Comparison of ENCODE assay signal across 15 cellular contexts in the genomic region with DNA sequence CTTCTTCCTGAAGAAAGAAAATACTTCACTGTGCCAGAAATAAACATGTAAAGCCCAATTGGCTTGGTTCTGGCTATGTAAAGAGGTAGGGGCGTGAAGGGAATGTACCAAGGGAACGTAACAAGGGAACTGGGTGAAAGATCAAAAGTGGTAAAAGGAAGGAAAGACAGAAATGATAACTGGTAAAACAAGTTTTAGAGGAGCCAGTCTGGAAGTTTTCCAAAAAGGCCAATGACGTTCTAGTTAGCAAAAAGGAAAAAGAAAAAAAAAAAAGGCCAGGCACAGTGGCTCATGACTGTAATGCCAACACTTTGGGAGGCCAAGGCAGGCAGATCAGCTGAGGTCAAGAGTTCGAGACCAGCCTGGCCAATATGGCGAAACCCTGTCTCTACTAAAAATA. TPM values are rescaled to one million over a fixed set of nuclear protein-coding genes. Genes with fewer than 3 reads are reported as not detected.
DNase-seq lines count a peak whose midpoint lies in the region; ATAC-seq and TF ChIP-seq lines count a peak whose summit lies in the region.
"Had no signal": no experiment of that assay in that cellular context is flagged by ENCODE, and none has a peak within 500 bp of the region (broad histone marks: within the 10 kb centered on the region; RNA-seq: fewer than 3 reads in every experiment).

No MANE protein-coding gene starts in this region.

- H3K9me3 ChIP-seq in BLaER1 (peaks cover 39% of the 10 kb centered on the region), colonic mucosa (no peaks in the 10 kb centered on the region), mesenchymal stem cell (ENCODE audit: control insufficient read depth, low read length) (no peaks in the 10 kb centered on the region)
- H3K9me3 ChIP-seq in naive thymus-derived CD4-positive, alpha-beta T cell (ENCODE audit: control insufficient read depth in 2 of 3, low read length in 3 of 3), result peaks cover 0 to 13% (median 0%) of the 10 kb centered on the region in 3 experiments
- H3K9me3 ChIP-seq: adrenal gland had no signal

- peaks cover 6 to 29% (median 18%) of the 10 kb centered on the region in 7 donors for H3K4me1 Mint-ChIP-seq in naive thymus-derived CD4-positive, alpha-beta T cell

- no peak overlapping the region for H2AFZ ChIP-seq in mesenchymal stem cell (ENCODE audit: low read depth, low read length)

- H2BK5ac ChIP-seq in mesenchymal stem cell (ENCODE audit: low read depth, low read length, poor library complexity, severe bottlenecking), result no peak overlapping the region

- H4K8ac ChIP-seq in mesenchymal stem cell (ENCODE audit: low read length), result no peak overlapping the region

- no peak overlapping the region for H3K4me3 Mint-ChIP-seq in naive thymus-derived CD4-positive, alpha-beta T cell
- H3K4me3 Mint-ChIP-seq: stimulated activated naive B cell treated with anti-CD40 and anti-IgM and Interleukin-4, amounts not matched to agents 10 μg/mL and 1 μg/mL and 100 μg/mL, for 72 hours had no signal

- no peak overlapping the region for H3K23ac ChIP-seq in mesenchymal stem cell (ENCODE audit: low read length in 2 of 2)

- H3K9ac ChIP-seq in BLaER1 (peak overlapping the region; percentile 30; the same call in 1 of the 2 replicates), colonic mucosa (ENCODE audit: low read depth in 2 of 2, low read length in 2 of 2) (no peak overlapping the region), mesenchymal stem cell (ENCODE audit: low read length) (peak overlapping the region; percentile 13)

- H3K18ac ChIP-seq in mesenchymal stem cell (ENCODE audit: low read depth in 1 of 2, low read length in 2 of 2), result no peak overlapping the region

- H3K14ac ChIP-seq in mesenchymal stem cell (ENCODE audit: low read length in 2 of 2), result no peak overlapping the region

- H2AK5ac ChIP-seq in mesenchymal stem cell (ENCODE audit: low read length, severe bottlenecking), result no peak overlapping the region

- H3K4me2 ChIP-seq in BLaER1 (peak overlapping the region; percentile 68), mesenchymal stem cell (ENCODE audit: low read length, poor library complexity, severe bottlenecking) (no peak overlapping the region)

- no peak overlapping the region for H2BK15ac ChIP-seq in mesenchymal stem cell (ENCODE audit: low read depth, poor library complexity, severe bottlenecking)

- peaks cover 2% of the 10 kb centered on the region for H3K79me1 ChIP-seq in mesenchymal stem cell (replicated peaks; ENCODE audit: low read length, poor library complexity, severe bottlenecking)

- 92% methylated on average over 5 of the region's 5 CpGs for WGBS in mesenchymal stem cell

- no peaks in the 10 kb centered on the region for H3K27me3 ChIP-seq in BLaER1
- H3K27me3 ChIP-seq in colonic mucosa, result no peaks in the 10 kb centered on the region
- no peaks in the 10 kb centered on the region for H3K27me3 ChIP-seq in mesenchymal stem cell (ENCODE audit: control insufficient read depth in 1 of 2, insufficient read depth in 1 of 2, low read length in 2 of 2)
- no peaks in the 10 kb centered on the region for H3K27me3 ChIP-seq in naive thymus-derived CD4-positive, alpha-beta T cell (ENCODE audit: control insufficient read depth in 2 of 2, insufficient read depth in 2 of 2, low read length in 2 of 2)
- H3K27me3 ChIP-seq: adrenal gland had no signal

- peak; percentile 91 for DNase-seq in HT-29 (ENCODE audit: low spot score)
- peak; percentile 26 for DNase-seq in colonic mucosa
- no peak for DNase-seq in mesenchymal stem cell
- DNase-seq in NCI-H2081 treated with DMSO at 0.1 percent for 48 hours (lab: John Stamatoyannopoulos, UW), result no peak
- DNase-seq in naive thymus-derived CD4-positive, alpha-beta T cell, result no peak
- DNase-seq: activated CD4-positive, alpha-beta T cell treated with anti-CD3 and anti-CD28 coated beads for 1 hour; activated T-cell treated with anti-CD3 and anti-CD28 coated beads, Interleukin-2, amount 50 U/mL, for 1 hour; adrenal gland; head of caudate nucleus; NCI-H1694 treated with DMSO at 0.1 percent for 48 hours; stimulated activated CD4-positive, alpha-beta T cell treated with anti-CD3 and anti-CD28 coated beads, Interleukin-1b, Interleukin-23, amount 100 ng/mL, for 48 hours; stimulated activated naive B cell treated with anti-CD40 and anti-IgM and Interleukin-4, amounts not matched to agents 10 μg/mL and 1 μg/mL and 100 μg/mL, for 72 hours had no signal

- H3K4me3 ChIP-seq in BLaER1, result no peak overlapping the region
- H3K4me3 ChIP-seq in colonic mucosa, result no peak overlapping the region
- H3K4me3 ChIP-seq in mesenchymal stem cell (ENCODE audit: insufficient read depth in 1 of 2, low read depth in 1 of 2, low read length in 2 of 2), result no peak overlapping the region
- no peak overlapping the region for H3K4me3 ChIP-seq in naive thymus-derived CD4-positive, alpha-beta T cell (ENCODE audit: low read length)
- H3K4me3 ChIP-seq: adrenal gland had no signal

- peaks cover 0 to 32% (median 11%) of the 10 kb centered on the region in 11 donors for H3K9me3 Mint-ChIP-seq in naive thymus-derived CD4-positive, alpha-beta T cell

- no peaks in the 10 kb centered on the region for H3K27me3 Mint-ChIP-seq in naive thymus-derived CD4-positive, alpha-beta T cell

- H3K36me3 ChIP-seq in BLaER1 (peaks cover 19% of the 10 kb centered on the region; the same call in 1 of the 2 replicates), colonic mucosa (no peaks in the 10 kb centered on the region), mesenchymal stem cell (ENCODE audit: control insufficient read depth in 1 of 2, insufficient read depth in 2 of 2, low read depth in 1 of 2, low read length in 2 of 2) (no peaks in the 10 kb centered on the region)
- H3K36me3 ChIP-seq in naive thymus-derived CD4-positive, alpha-beta T cell (ENCODE audit: control insufficient read depth in 2 of 3, insufficient read depth in 3 of 3, low read length in 3 of 3), result no peaks in the 10 kb centered on the region
- H3K36me3 ChIP-seq: adrenal gland had no signal

- H3K27ac ChIP-seq in BLaER1 (peak overlapping the region; percentile 42; the same call in 1 of the 2 replicates), colonic mucosa (no peak overlapping the region), mesenchymal stem cell (ENCODE audit: low read length, poor library complexity, severe bottlenecking) (no peak overlapping the region)
- H3K27ac ChIP-seq in naive thymus-derived CD4-positive, alpha-beta T cell (ENCODE audit: low read depth, low read length), result no peak overlapping the region

- H3K27ac Mint-ChIP-seq in naive thymus-derived CD4-positive, alpha-beta T cell, result peak overlapping the region in 1 of 9 donors; percentile 26

- H3K36me3 Mint-ChIP-seq in naive thymus-derived CD4-positive, alpha-beta T cell, result peaks cover 0 to 20% (median 14%) of the 10 kb centered on the region in 5 donors

- H3K4ac ChIP-seq in mesenchymal stem cell (ENCODE audit: low read depth in 1 of 2, low read length in 2 of 2), result no peak overlapping the region

- POLR2A ChIA-PET in naive thymus-derived CD4-positive, alpha-beta T cell (lab: Charles Lee), result interaction anchor here (1.0 to 1.2 kb wide), 2 partner anchors 30 to 34 kb away, joined by 3 to 4 read pairs; no protein-coding TSS in a partner anchor

- H4K20me1 ChIP-seq in BLaER1, result peaks cover 33% of the 10 kb centered on the region; the same call in 1 of the 2 replicates

- CTCF ChIA-PET in naive thymus-derived CD4-positive, alpha-beta T cell (lab: Charles Lee), result interaction anchor here (6.3 kb wide), 1 partner anchor 36 kb away, joined by 65 read pairs; no protein-coding TSS in a partner anchor

- H3K4me1 ChIP-seq in BLaER1 (peaks cover 40% of the 10 kb centered on the region), colonic mucosa (no peaks in the 10 kb centered on the region), mesenchymal stem cell (ENCODE audit: control insufficient read depth, insufficient read depth, low read depth, low read length) (no peaks in the 10 kb centered on the region)
- peaks cover 5 to 7% of the 10 kb centered on the region in 2 donors for H3K4me1 ChIP-seq in naive thymus-derived CD4-positive, alpha-beta T cell (ENCODE audit: control insufficient read depth in 2 of 2, insufficient read depth in 2 of 2, low read length in 2 of 2)
- H3K4me1 ChIP-seq: adrenal gland had no signal

- ATAC-seq in HG03097 (IDR thresholded peaks at IDR 0.05; ENCODE audit: low FRiP score, unreplicated experiment), result no peak
- no peak for ATAC-seq in naive thymus-derived CD4-positive, alpha-beta T cell
- no peak for ATAC-seq in GM21367 (IDR thresholded peaks at IDR 0.05; ENCODE audit: unreplicated experiment)

- intact Hi-C loops in colonic mucosa (cut with DNase I), result no loop called here
- intact Hi-C loops in naive thymus-derived CD4-positive, alpha-beta T cell (cut with micrococcal nuclease), result no loop called here

- no peak overlapping the region for H2BK12ac ChIP-seq in mesenchymal stem cell (ENCODE audit: low read length in 2 of 2)

- H4K91ac ChIP-seq in mesenchymal stem cell (ENCODE audit: low read length), result no peak overlapping the region

- no peak overlapping the region for H2BK120ac ChIP-seq in mesenchymal stem cell (ENCODE audit: low read depth, low read length)

- no peak for TF ChIP-seq CTCF in colonic mucosa (IDR thresholded peaks at IDR 0.05)

RNA-seq across cellular contexts. Expression of a gene that starts 21.2 kb away (rescaled TPM):
- total RNA-seq in HT-29 (2014; rRNA removed; shearing (Covaris generic)), result not detected in 2 replicates
- total RNA-seq in colonic mucosa, result not detected
- polyA plus RNA-seq in mesenchymal stem cell (2013, experiment 1 of 2), result 0.01 TPM
- not detected for polyA plus RNA-seq in mesenchymal stem cell (2013, experiment 2 of 2)
- 1 to 10 TPM in 4 of 5 experiments, under 1 TPM in 1; 0.39 to 4.6 (median 4.2) TPM for total RNA-seq in naive thymus-derived CD4-positive, alpha-beta T cell
- 10 to 100 TPM in 1 of 2 donors, 1 to 10 TPM in 1; 7.5 to 14.6 TPM for polyA plus RNA-seq in naive thymus-derived CD4-positive, alpha-beta T cell

Comparison
In these comparisons a context has a peak if more than half of its experiments do, and no peak if none do; other contexts are left out.
1. H3K9ac ChIP-seq: peak in BLaER1 (single experiment) and mesenchymal stem cell (single experiment); none in colonic mucosa (0 of 2).
2. DNase-seq: peak in HT-29 (single experiment) and colonic mucosa (single experiment); none in mesenchymal stem cell (single experiment), NCI-H2081 treated with DMSO at 0.1 percent for 48 hours (single experiment) and naive thymus-derived CD4-positive, alpha-beta T cell (0 of 9).